Comparison of ENCODE assay signal across 30 cellular contexts in the genomic region with DNA sequence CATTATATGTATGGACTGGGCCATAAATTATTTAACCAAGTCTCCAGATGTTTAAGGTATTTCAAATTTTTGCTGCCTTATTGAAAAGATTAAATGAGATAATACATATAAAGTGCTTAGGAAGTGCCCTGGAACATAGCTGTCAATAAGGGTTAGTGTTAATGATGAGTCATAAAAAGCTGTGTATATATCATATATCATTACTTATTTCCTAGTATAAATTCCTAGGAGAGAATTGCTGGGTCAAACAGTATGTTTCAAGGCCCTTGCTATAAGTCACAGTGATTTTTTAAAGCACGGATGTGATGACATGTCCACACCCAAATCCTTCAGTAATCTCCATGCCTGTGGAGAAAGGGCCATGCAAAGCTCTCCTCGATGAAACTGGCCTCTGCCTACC.
"Had no signal": no experiment of that assay in that cellular context is flagged by ENCODE, and none has a peak within 500 bp of the region (broad histone marks: within the 10 kb centered on the region; RNA-seq: fewer than 3 reads in every experiment).

No MANE protein-coding gene starts in this region.

- H3K4me1 ChIP-seq: ascending aorta, breast epithelium, gastroesophageal sphincter had no signal

- H3K27ac ChIP-seq: ascending aorta, breast epithelium, gastroesophageal sphincter, heart right ventricle, hepatocyte had no signal

- H3K27ac Mint-ChIP-seq: activated CD4-positive, alpha-beta memory T cell treated with anti-CD3 and anti-CD28 coated beads for 36 hours; activated CD4-positive, alpha-beta T cell treated with anti-CD3 and anti-CD28 coated beads for 36 hours; activated CD4-positive, alpha-beta T cell treated with anti-CD3 and anti-CD28 coated beads, Interleukin-2, amount 10 ng/mL, durations not matched to agents 24 days and 14 days; activated CD8-positive, alpha-beta memory T cell treated with anti-CD3 and anti-CD28 coated beads, Interleukin-2, amount 10 ng/mL, durations not matched to agents 7 days and 5 days; activated CD8-positive, alpha-beta T cell treated with anti-CD3 and anti-CD28 coated beads, Interleukin-2, amount 10 ng/mL, durations not matched to agents 7 days and 5 days; activated naive CD4-positive, alpha-beta T cell treated with anti-CD3 and anti-CD28 coated beads, Interleukin-2, amount 10 ng/mL, durations not matched to agents 7 days and 5 days; activated naive CD8-positive, alpha-beta T cell treated with anti-CD3 and anti-CD28 coated beads, Interleukin-2, amount 10 ng/mL, durations not matched to agents 7 days and 5 days; activated T-helper 1 cell treated with anti-CD3 and anti-CD28 coated beads, Interleukin-12 subunit alpha, Interleukin-12 subunit beta, Interleukin-2, Interleukin-4 antibody, amounts not matched to agents 30 ng/mL and 10 ng/mL and 1 ng/mL, durations not matched to agents 14 hours and 24 hours and 36 hours; brain; effector memory CD8-positive, alpha-beta T cell had no signal

- H3K4me1 Mint-ChIP-seq: activated CD4-positive, alpha-beta T cell treated with anti-CD3 and anti-CD28 coated beads, Interleukin-2, amount 10 ng/mL, durations not matched to agents 24 days and 14 days; activated CD8-positive, alpha-beta memory T cell treated with anti-CD3 and anti-CD28 coated beads, Interleukin-2, amount 10 ng/mL, durations not matched to agents 7 days and 5 days; activated naive CD8-positive, alpha-beta T cell treated with anti-CD3 and anti-CD28 coated beads, Interleukin-2, amount 10 ng/mL, durations not matched to agents 7 days and 5 days; brain had no signal

- ATAC-seq: activated CD4-positive, alpha-beta T cell treated with anti-CD3 and anti-CD28 coated beads for 36 hours; activated CD8-positive, alpha-beta memory T cell treated with anti-CD3 and anti-CD28 coated beads, Interleukin-2, amount 10 ng/mL, durations not matched to agents 7 days and 5 days; activated CD8-positive, alpha-beta T cell treated with anti-CD3 and anti-CD28 coated beads, Interleukin-2, amount 10 ng/mL, durations not matched to agents 7 days and 5 days; activated naive CD4-positive, alpha-beta T cell treated with anti-CD3 and anti-CD28 coated beads, Interleukin-2, amount 50 U/mL, for 72 hours; effector memory CD8-positive, alpha-beta T cell; gastroesophageal sphincter; heart right ventricle had no signal

- H3K27me3 Mint-ChIP-seq: activated CD4-positive, alpha-beta memory T cell treated with anti-CD3 and anti-CD28 coated beads for 36 hours; activated CD4-positive, alpha-beta T cell treated with anti-CD3 and anti-CD28 coated beads for 36 hours; activated CD4-positive, alpha-beta T cell treated with anti-CD3 and anti-CD28 coated beads, Interleukin-2, amount 10 ng/mL, durations not matched to agents 24 days and 14 days; activated CD8-positive, alpha-beta memory T cell treated with anti-CD3 and anti-CD28 coated beads, Interleukin-2, amount 10 ng/mL, durations not matched to agents 7 days and 5 days; activated naive CD4-positive, alpha-beta T cell treated with anti-CD3 and anti-CD28 coated beads, Interleukin-2, amount 10 ng/mL, durations not matched to agents 7 days and 5 days; activated naive CD8-positive, alpha-beta T cell treated with anti-CD3 and anti-CD28 coated beads, Interleukin-2, amount 10 ng/mL, durations not matched to agents 7 days and 5 days; brain; central memory CD8-positive, alpha-beta T cell; effector memory CD8-positive, alpha-beta T cell had no signal

- H3K9me3 ChIP-seq: ascending aorta, breast epithelium, gastroesophageal sphincter, heart right ventricle had no signal

- H3K4me3 Mint-ChIP-seq: activated CD4-positive, alpha-beta memory T cell treated with anti-CD3 and anti-CD28 coated beads for 36 hours; activated CD4-positive, alpha-beta T cell treated with anti-CD3 and anti-CD28 coated beads for 36 hours; activated CD4-positive, alpha-beta T cell treated with anti-CD3 and anti-CD28 coated beads, Interleukin-2, amount 10 ng/mL, durations not matched to agents 24 days and 14 days; activated CD8-positive, alpha-beta memory T cell treated with anti-CD3 and anti-CD28 coated beads, Interleukin-2, amount 10 ng/mL, durations not matched to agents 7 days and 5 days; activated CD8-positive, alpha-beta T cell treated with anti-CD3 and anti-CD28 coated beads, Interleukin-2, amount 10 ng/mL, durations not matched to agents 7 days and 5 days; activated naive CD4-positive, alpha-beta T cell treated with anti-CD3 and anti-CD28 coated beads, Interleukin-2, amount 10 ng/mL, durations not matched to agents 7 days and 5 days; activated naive CD8-positive, alpha-beta T cell treated with anti-CD3 and anti-CD28 coated beads, Interleukin-2, amount 10 ng/mL, durations not matched to agents 7 days and 5 days; activated T-helper 1 cell treated with anti-CD3 and anti-CD28 coated beads, Interleukin-12 subunit alpha, Interleukin-12 subunit beta, Interleukin-2, Interleukin-4 antibody, amounts not matched to agents 30 ng/mL and 10 ng/mL and 1 ng/mL, durations not matched to agents 14 hours and 24 hours and 36 hours; brain; central memory CD8-positive, alpha-beta T cell; effector memory CD8-positive, alpha-beta T cell had no signal

- H3K9me3 Mint-ChIP-seq: activated CD4-positive, alpha-beta memory T cell treated with anti-CD3 and anti-CD28 coated beads for 36 hours; central memory CD8-positive, alpha-beta T cell; effector memory CD8-positive, alpha-beta T cell had no signal

- DNase-seq: activated CD4-positive, alpha-beta memory T cell treated with anti-CD3 and anti-CD28 coated beads for 36 hours; activated CD4-positive, alpha-beta T cell treated with anti-CD3 and anti-CD28 coated beads for 36 hours; activated CD4-positive, alpha-beta T cell treated with anti-CD3 and anti-CD28 coated beads, Interleukin-2, amount 10 ng/mL, durations not matched to agents 24 days and 14 days; activated CD4-positive, CD25-positive, alpha-beta regulatory T cell; activated CD4-positive, CD25-positive, alpha-beta regulatory T cell treated with anti-CD3 and anti-CD28 coated beads, Interleukin-2, amount 50 U/mL, for 72 hours; activated CD8-positive, alpha-beta memory T cell treated with anti-CD3 and anti-CD28 coated beads, Interleukin-2, amount 10 ng/mL, durations not matched to agents 7 days and 5 days; activated CD8-positive, alpha-beta memory T cell treated with anti-CD3 and anti-CD28 coated beads, Interleukin-2, amount 50 U/mL, for 4 hours; activated CD8-positive, alpha-beta T cell treated with anti-CD3 and anti-CD28 coated beads, Interleukin-2, amount 10 ng/mL, durations not matched to agents 7 days and 5 days; activated gamma-delta T cell; activated naive CD4-positive, alpha-beta T cell; activated naive CD4-positive, alpha-beta T cell treated with anti-CD3 and anti-CD28 coated beads, Interleukin-2, amount 10 ng/mL, durations not matched to agents 7 days and 5 days; activated naive CD8-positive, alpha-beta T cell treated with anti-CD3 and anti-CD28 coated beads, Interleukin-2, amount 10 ng/mL, durations not matched to agents 7 days and 5 days; activated T-cell treated with anti-CD3 and anti-CD28 coated beads, Interleukin-2, amount 50 U/mL, for 1 hour; activated T-cell treated with anti-CD3 and anti-CD28 coated beads, Interleukin-2, amount 50 U/mL, for 48 hours; cortex of kidney; dermis blood vessel endothelial cell; effector CD4-positive, alpha-beta T cell; effector memory CD8-positive, alpha-beta T cell; erythroblast; foreskin melanocyte; heart right ventricle; T-helper 2 cell had no signal

- H3K4me2 ChIP-seq: hepatocyte had no signal

- H3K4me3 ChIP-seq: ascending aorta, breast epithelium, gastroesophageal sphincter, heart right ventricle, hepatocyte had no signal

- H3K36me3 ChIP-seq: breast epithelium had no signal

- H3K27me3 ChIP-seq: ascending aorta, breast epithelium, gastroesophageal sphincter, heart right ventricle, hepatocyte had no signal
